In the genomic region with DNA sequence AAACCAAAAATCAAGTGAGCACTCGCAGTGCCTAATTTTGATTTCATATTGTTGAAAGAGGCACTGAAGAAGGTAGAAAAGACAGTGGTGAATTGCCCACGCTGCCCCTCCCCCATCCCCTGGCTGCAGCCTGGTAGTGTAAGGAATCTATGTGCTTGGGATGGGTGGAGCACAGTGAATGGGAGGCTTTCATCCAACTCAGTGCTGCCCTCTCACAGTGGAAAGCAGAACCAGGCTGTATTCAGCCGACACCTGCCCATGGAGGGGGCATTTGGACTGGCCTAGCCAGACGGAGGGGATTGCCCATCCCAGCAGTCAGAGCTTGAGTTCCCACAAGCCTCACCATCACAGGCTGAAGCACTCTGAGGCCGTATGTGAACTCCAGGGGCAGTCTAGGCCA, we compare ENCODE assay signal across 29 cellular contexts.
DNase-seq lines count a peak whose midpoint lies in the region; ATAC-seq and TF ChIP-seq lines count a peak whose summit lies in the region.
"Had no signal": no experiment of that assay in that cellular context is flagged by ENCODE, and none has a peak within 500 bp of the region (broad histone marks: within the 10 kb centered on the region; RNA-seq: fewer than 3 reads in every experiment).

No MANE protein-coding gene starts in this region.

- H3K4me1 ChIP-seq in body of pancreas = no peaks in the 10 kb centered on the region
- H3K4me1 ChIP-seq: ascending aorta, esophagus squamous epithelium, upper lobe of right lung had no signal

- H3K36me3 ChIP-seq in body of pancreas (replicated peaks in 1 of 2; ENCODE audit: insufficient read depth in 1 of 2, low read depth in 2 of 2) = no peaks in the 10 kb centered on the region
- H3K36me3 ChIP-seq: ascending aorta, esophagus squamous epithelium, upper lobe of right lung had no signal

- DNase-seq in HT1080 (ENCODE audit: low read depth) (peak; percentile 7), body of pancreas (no peak), 8988T (no peak)
- no peak for DNase-seq in activated effector memory CD4-positive, alpha-beta T cell treated with anti-CD3 and anti-CD28 coated beads, Interleukin-2, amount 50 U/mL, for 16 hours
- DNase-seq in activated T-cell treated with anti-CD3 and anti-CD28 coated beads, Interleukin-2, amount 50 U/mL, for 24 hours = no peak
- DNase-seq: activated CD8-positive, alpha-beta T cell treated with anti-CD3 and anti-CD28 coated beads for 36 hours; CD4-positive, alpha-beta memory T cell; central memory CD4-positive, alpha-beta T cell; DMS 273 treated with DMSO at 0.1 percent for 48 hours; esophagus squamous epithelium; midbrain; naive thymus-derived CD8-positive, alpha-beta T cell; NCI-H1092 treated with DMSO at 0.1 percent for 48 hours; NCI-H187 treated with DMSO at 0.1 percent for 48 hours; NCI-H748 treated with DMSO at 0.1 percent for 48 hours; SK-N-SH; stimulated activated CD8-positive, alpha-beta memory T cell treated with anti-CD3 and anti-CD28 coated beads, Interleukin-4, amount 100 ng/mL, for 48 hours; T-helper 2 cell; upper lobe of right lung had no signal

- TF ChIP-seq POLR2A in body of pancreas (IDR thresholded peaks at IDR 0.05) = no peak

- intact Hi-C loops in body of pancreas (cut with DNase I) = no loop called here

- TF ChIP-seq CTCF in body of pancreas (IDR thresholded peaks at IDR 0.05) = no peak

- H3K4me3 Mint-ChIP-seq in activated T-cell treated with anti-CD3 and anti-CD28 coated beads, Interleukin-2, amount 50 U/mL, for 24 hours = no peak overlapping the region
- H3K4me3 Mint-ChIP-seq: activated CD8-positive, alpha-beta T cell treated with anti-CD3 and anti-CD28 coated beads for 36 hours; activated naive CD8-positive, alpha-beta T cell; CD4-positive, alpha-beta memory T cell; dendritic cell treated with granulocyte-macrophage colony-stimulating factor and Interleukin-4, amounts not matched to agents 40 ng/mL and 50 ng/mL, for 4 days; IgD-negative memory B cell; naive thymus-derived CD8-positive, alpha-beta T cell had no signal

- H3K27ac ChIP-seq in cingulate gyrus (ENCODE audit: low read depth, low read length) = peak overlapping the region; percentile 80
- H3K27ac ChIP-seq in layer of hippocampus (ENCODE audit: low read depth, low read length) = peak overlapping the region; percentile 88
- no peak overlapping the region for H3K27ac ChIP-seq in body of pancreas
- H3K27ac ChIP-seq: ascending aorta, esophagus squamous epithelium, hepatocyte, RWPE1, skin epidermis, upper lobe of right lung had no signal

- WGBS in body of pancreas, 2 donors = 62 to 92% methylated on average over 3 to 5 of the region's 5 CpGs

- H3K9me3 Mint-ChIP-seq in activated T-cell treated with anti-CD3 and anti-CD28 coated beads, Interleukin-2, amount 50 U/mL, for 24 hours = no peaks in the 10 kb centered on the region
- H3K9me3 Mint-ChIP-seq: activated CD8-positive, alpha-beta T cell treated with anti-CD3 and anti-CD28 coated beads for 36 hours; activated T-helper 2 cell treated with anti-CD3 and anti-CD28 coated beads, Interferon-gamma antibody, Interleukin-2, Interleukin-4, amounts not matched to agents 10 μg/mL and 5 μg/mL and 100 μg/mL, durations not matched to agents 14 hours and 24 hours and 36 hours had no signal

- no peaks in the 10 kb centered on the region for H3K27me3 Mint-ChIP-seq in activated T-cell treated with anti-CD3 and anti-CD28 coated beads, Interleukin-2, amount 50 U/mL, for 24 hours
- H3K27me3 Mint-ChIP-seq: activated CD8-positive, alpha-beta T cell treated with anti-CD3 and anti-CD28 coated beads for 36 hours; activated naive CD8-positive, alpha-beta T cell; CD4-positive, alpha-beta memory T cell; dendritic cell treated with granulocyte-macrophage colony-stimulating factor and Interleukin-4, amounts not matched to agents 40 ng/mL and 50 ng/mL, for 4 days; IgD-negative memory B cell had no signal

- no peaks in the 10 kb centered on the region for H3K36me3 Mint-ChIP-seq in activated T-cell treated with anti-CD3 and anti-CD28 coated beads, Interleukin-2, amount 50 U/mL, for 24 hours (ENCODE audit: low read depth)
- H3K36me3 Mint-ChIP-seq: activated naive CD8-positive, alpha-beta T cell; CD4-positive, alpha-beta memory T cell; IgD-negative memory B cell; naive thymus-derived CD8-positive, alpha-beta T cell had no signal

- no peaks in the 10 kb centered on the region for H3K4me1 Mint-ChIP-seq in activated T-cell treated with anti-CD3 and anti-CD28 coated beads, Interleukin-2, amount 50 U/mL, for 24 hours (ENCODE audit: low read depth)
- H3K4me1 Mint-ChIP-seq: CD4-positive, alpha-beta memory T cell; IgD-negative memory B cell; naive thymus-derived CD8-positive, alpha-beta T cell had no signal

- no peaks in the 10 kb centered on the region for H3K9me3 ChIP-seq in body of pancreas
- H3K9me3 ChIP-seq: ascending aorta, esophagus squamous epithelium, SK-N-SH, upper lobe of right lung had no signal

- H3K27me3 ChIP-seq in layer of hippocampus (ENCODE audit: control insufficient read depth, insufficient read depth, low read length) (no peaks in the 10 kb centered on the region), body of pancreas (no peaks in the 10 kb centered on the region)
- H3K27me3 ChIP-seq: ascending aorta, esophagus squamous epithelium, hepatocyte, upper lobe of right lung had no signal

- no peak for ATAC-seq in body of pancreas
- ATAC-seq: activated CD8-positive, alpha-beta T cell treated with anti-CD3 and anti-CD28 coated beads for 36 hours; naive thymus-derived CD8-positive, alpha-beta T cell; upper lobe of right lung had no signal

- H3K27ac Mint-ChIP-seq in activated T-cell treated with anti-CD3 and anti-CD28 coated beads, Interleukin-2, amount 50 U/mL, for 24 hours = no peak overlapping the region
- H3K27ac Mint-ChIP-seq: activated CD8-positive, alpha-beta T cell treated with anti-CD3 and anti-CD28 coated beads for 36 hours; activated naive CD8-positive, alpha-beta T cell; activated T-helper 2 cell treated with anti-CD3 and anti-CD28 coated beads, Interferon-gamma antibody, Interleukin-2, Interleukin-4, amounts not matched to agents 10 μg/mL and 5 μg/mL and 100 μg/mL, durations not matched to agents 14 hours and 24 hours and 36 hours; CD4-positive, alpha-beta memory T cell; dendritic cell treated with granulocyte-macrophage colony-stimulating factor and Interleukin-4, amounts not matched to agents 40 ng/mL and 50 ng/mL, for 4 days; IgD-negative memory B cell; naive thymus-derived CD8-positive, alpha-beta T cell had no signal

- no peak overlapping the region for H3K4me3 ChIP-seq in body of pancreas
- H3K4me3 ChIP-seq: ascending aorta, esophagus squamous epithelium, hepatocyte, skin epidermis, upper lobe of right lung had no signal

Comparison
In these comparisons a context has a peak if more than half of its experiments do, and no peak if none do; other contexts are left out.
1. H3K27ac ChIP-seq: peak in cingulate gyrus (single experiment) and layer of hippocampus (single experiment); none in body of pancreas (0 of 4).